8 cellular contexts compared by ENCODE assay signal in genomic region chr7:116525298-116525912, GRCh38. TPM values are rescaled to one million over a fixed set of nuclear protein-coding genes. Genes with fewer than 3 reads are reported as not detected.
DNase-seq lines count a peak whose midpoint lies in the region; ATAC-seq and TF ChIP-seq lines count a peak whose summit lies in the region.

No MANE protein-coding gene starts in this region.

- intact Hi-C loops in activated T-helper 1 cell treated with anti-CD3 and anti-CD28 coated beads, Interleukin-12 subunit alpha, Interleukin-12 subunit beta, Interleukin-2, Interleukin-4 antibody, amounts not matched to agents 30 ng/mL and 10 ng/mL and 1 ng/mL, durations not matched to agents 14 hours and 24 hours and 36 hours (cut with micrococcal nuclease): loop anchor here (5.0 kb wide), 2 partner anchors 33 to 343 kb away; no protein-coding TSS in a partner anchor

- H4K20me1 ChIP-seq in KMS-11 (ENCODE audit: insufficient read depth): no peaks in the 10 kb centered on the region

- no peaks in the 10 kb centered on the region for H3K9me3 Mint-ChIP-seq in activated T-helper 1 cell treated with anti-CD3 and anti-CD28 coated beads, Interleukin-12 subunit alpha, Interleukin-12 subunit beta, Interleukin-2, Interleukin-4 antibody, amounts not matched to agents 30 ng/mL and 10 ng/mL and 1 ng/mL, durations not matched to agents 14 hours and 24 hours and 36 hours

- peaks cover 39% of the 10 kb centered on the region for H3K4me1 Mint-ChIP-seq in activated T-helper 1 cell treated with anti-CD3 and anti-CD28 coated beads, Interleukin-12 subunit alpha, Interleukin-12 subunit beta, Interleukin-2, Interleukin-4 antibody, amounts not matched to agents 30 ng/mL and 10 ng/mL and 1 ng/mL, durations not matched to agents 14 hours and 24 hours and 36 hours (ENCODE audit: low read depth)

- peak; percentile 8 for DNase-seq in A172 (ENCODE audit: low spot score)
- no peak for DNase-seq in activated T-helper 1 cell treated with anti-CD3 and anti-CD28 coated beads, Interleukin-12 subunit alpha, Interleukin-12 subunit beta, Interleukin-2, Interleukin-4 antibody, amounts not matched to agents 30 ng/mL and 10 ng/mL and 1 ng/mL, durations not matched to agents 14 hours and 24 hours and 36 hours (ENCODE audit: low spot score)
- no peak for DNase-seq in foreskin keratinocyte
- DNase-seq in omental fat pad (ENCODE audit: low spot score): no peak

- H3K27me3 ChIP-seq in KMS-11 (ENCODE audit: insufficient read depth, low read depth) (no peaks in the 10 kb centered on the region; the same call in 1 of the 2 replicates), foreskin keratinocyte (no peaks in the 10 kb centered on the region)

- peaks cover 47% of the 10 kb centered on the region for H3K4me1 ChIP-seq in KMS-11 (ENCODE audit: low read depth, poor library complexity, severe bottlenecking)
- H3K4me1 ChIP-seq in foreskin keratinocyte: peaks cover 50% of the 10 kb centered on the region

- 0 out of 2 replicates have a peak, but pooled peaks cover 12% of the 10 kb centered on the region for H3K79me2 ChIP-seq in KMS-11 (ENCODE audit: insufficient read depth, low read depth)

- H3K9ac ChIP-seq in KMS-11: peak overlapping the region; percentile 69

- H3K27ac ChIP-seq in KMS-11 (peak overlapping the region; percentile 47), foreskin keratinocyte (peak overlapping the region; percentile 90)

- peak overlapping the region; percentile 76 for H3K4me3 ChIP-seq in KMS-11 (IDR thresholded peaks at IDR 0.05; ENCODE audit: insufficient read depth, low read depth, low read length)

- H3K27ac Mint-ChIP-seq in activated T-helper 1 cell treated with anti-CD3 and anti-CD28 coated beads, Interleukin-12 subunit alpha, Interleukin-12 subunit beta, Interleukin-2, Interleukin-4 antibody, amounts not matched to agents 30 ng/mL and 10 ng/mL and 1 ng/mL, durations not matched to agents 14 hours and 24 hours and 36 hours: peak overlapping the region; percentile 40

- peak overlapping the region; percentile 98 for H2AFZ ChIP-seq in KMS-11 (ENCODE audit: low read depth)

- H3K4me3 Mint-ChIP-seq in activated T-helper 1 cell treated with anti-CD3 and anti-CD28 coated beads, Interleukin-12 subunit alpha, Interleukin-12 subunit beta, Interleukin-2, Interleukin-4 antibody, amounts not matched to agents 30 ng/mL and 10 ng/mL and 1 ng/mL, durations not matched to agents 14 hours and 24 hours and 36 hours: peak overlapping the region; percentile 85

- TF ChIP-seq CTCF in KMS-11 (conservative IDR thresholded peaks at IDR 0.05; ENCODE audit: low read depth, low read length): no peak
- TF ChIP-seq CTCF in foreskin keratinocyte (conservative IDR thresholded peaks at IDR 0.05): no peak
- no peak for TF ChIP-seq CTCF in omental fat pad (IDR thresholded peaks at IDR 0.05)

- H3K36me3 ChIP-seq in KMS-11 (ENCODE audit: insufficient read depth): no peaks in the 10 kb centered on the region

- H3K4me2 ChIP-seq in KMS-11: peak overlapping the region; percentile 94

- peaks cover 1% of the 10 kb centered on the region for H3K36me3 Mint-ChIP-seq in activated T-helper 1 cell treated with anti-CD3 and anti-CD28 coated beads, Interleukin-12 subunit alpha, Interleukin-12 subunit beta, Interleukin-2, Interleukin-4 antibody, amounts not matched to agents 30 ng/mL and 10 ng/mL and 1 ng/mL, durations not matched to agents 14 hours and 24 hours and 36 hours (ENCODE audit: low read depth)

- peak; percentile 39 for ATAC-seq in GM19351 (IDR thresholded peaks at IDR 0.05; ENCODE audit: unreplicated experiment)
- ATAC-seq in foreskin keratinocyte: no peak
- peak; percentile 11 for ATAC-seq in omental fat pad (ENCODE audit: low FRiP score)
- no peak for ATAC-seq in GM21737 (IDR thresholded peaks at IDR 0.05; ENCODE audit: unreplicated experiment)
- no peak for ATAC-seq in GM19328 (IDR thresholded peaks at IDR 0.05; ENCODE audit: unreplicated experiment)

- peaks cover 75% of the 10 kb centered on the region for H3K27me3 Mint-ChIP-seq in activated T-helper 1 cell treated with anti-CD3 and anti-CD28 coated beads, Interleukin-12 subunit alpha, Interleukin-12 subunit beta, Interleukin-2, Interleukin-4 antibody, amounts not matched to agents 30 ng/mL and 10 ng/mL and 1 ng/mL, durations not matched to agents 14 hours and 24 hours and 36 hours (ENCODE audit: insufficient read depth)

RNA-seq across cellular contexts. Expression of gene CAV1, which starts 0.6 kb away (rescaled TPM):
- total RNA-seq in A172 (2014; rRNA removed; shearing (Covaris generic)): 177 and 219 TPM in 2 replicates
- total RNA-seq in activated T-helper 1 cell treated with anti-CD3 and anti-CD28 coated beads, Interleukin-12 subunit alpha, Interleukin-12 subunit beta, Interleukin-2, Interleukin-4 antibody, amounts not matched to agents 30 ng/mL and 10 ng/mL and 1 ng/mL, durations not matched to agents 14 hours and 24 hours and 36 hours: 0.76 and 1.8 TPM in 2 replicates
- total RNA-seq in foreskin keratinocyte (1,286 and 1,415 TPM in 2 replicates), omental fat pad (100 to 1,000 TPM; 354 to 482 (median 468) TPM)
- polyA plus RNA-seq in foreskin keratinocyte: 706 and 882 TPM in 2 replicates

RNA-seq across cellular contexts. Expression of gene CAV2, which starts 25.9 kb away (rescaled TPM):
- total RNA-seq in A172 (2014; rRNA removed; shearing (Covaris generic)): 139 and 158 TPM in 2 replicates
- not detected in 2 replicates for total RNA-seq in activated T-helper 1 cell treated with anti-CD3 and anti-CD28 coated beads, Interleukin-12 subunit alpha, Interleukin-12 subunit beta, Interleukin-2, Interleukin-4 antibody, amounts not matched to agents 30 ng/mL and 10 ng/mL and 1 ng/mL, durations not matched to agents 14 hours and 24 hours and 36 hours
- total RNA-seq in foreskin keratinocyte: 253 and 280 TPM in 2 replicates
- 181 and 220 TPM in 2 replicates for polyA plus RNA-seq in foreskin keratinocyte
- total RNA-seq in omental fat pad: 100 to 1,000 TPM; 144 to 204 (median 164) TPM

Comparison
In these comparisons a context has a peak if more than half of its experiments do, and no peak if none do; other contexts are left out.
1. ATAC-seq: peak in GM19351 (single experiment) and omental fat pad (single experiment); none in foreskin keratinocyte (single experiment), GM21737 (single experiment) and GM19328 (single experiment).
2. RNA of gene CAV1, which starts 0.6 kb away (total RNA-seq): 1,286 to 1,415 TPM in foreskin keratinocyte, 354 to 482 TPM in omental fat pad and 177 to 219 TPM in A172; 0.76 to 1.8 TPM in activated T-helper 1 cell treated with anti-CD3 and anti-CD28 coated beads, Interleukin-12 subunit alpha, Interleukin-12 subunit beta, Interleukin-2, Interleukin-4 antibody, amounts not matched to agents 30 ng/mL and 10 ng/mL and 1 ng/mL, durations not matched to agents 14 hours and 24 hours and 36 hours; every median in the first group is over 10 times any median in the second.
3. RNA of gene CAV2, which starts 25.9 kb away (total RNA-seq): 253 to 280 TPM in foreskin keratinocyte, 144 to 204 TPM in omental fat pad and 139 to 158 TPM in A172; not detected in activated T-helper 1 cell treated with anti-CD3 and anti-CD28 coated beads, Interleukin-12 subunit alpha, Interleukin-12 subunit beta, Interleukin-2, Interleukin-4 antibody, amounts not matched to agents 30 ng/mL and 10 ng/mL and 1 ng/mL, durations not matched to agents 14 hours and 24 hours and 36 hours; every median in the first group is over 100 times any median in the second.